ENCODE assay signal across 14 cellular contexts in genomic region chr1:228007054-228007800, GRCh38. TPM values are rescaled to one million over a fixed set of nuclear protein-coding genes. Genes with fewer than 3 reads are reported as not detected.
DNase-seq lines count a peak whose midpoint lies in the region; ATAC-seq lines count a peak whose summit lies in the region.
"Had no signal": no experiment of that assay in that cellular context is flagged by ENCODE, and none has a peak within 500 bp of the region (broad histone marks: within the 10 kb centered on the region; RNA-seq: fewer than 3 reads in every experiment).

No MANE protein-coding gene starts in this region.

- no peak overlapping the region for H3K4me3 Mint-ChIP-seq in activated T-cell treated with anti-CD3 and anti-CD28 coated beads, Interleukin-2, amount 50 U/mL, for 24 hours
- peak overlapping the region; percentile 10 for H3K4me3 Mint-ChIP-seq in activated T-helper 17 cell treated with anti-CD3 and anti-CD28 coated beads, Interleukin-2, amount 50 U/mL, for 72 hours
- H3K4me3 Mint-ChIP-seq in stimulated activated naive B cell treated with anti-CD40 and anti-IgM and Interleukin-4, amounts not matched to agents 10 μg/mL and 1 μg/mL and 100 μg/mL, for 72 hours = peak overlapping the region; percentile 43 to 59
- H3K4me3 Mint-ChIP-seq: activated naive CD4-positive, alpha-beta T cell treated with anti-CD3 and anti-CD28 coated beads, Interleukin-2, amount 10 ng/mL, durations not matched to agents 7 days and 5 days had no signal

- peaks cover 21% of the 10 kb centered on the region for H3K4me1 Mint-ChIP-seq in activated T-cell treated with anti-CD3 and anti-CD28 coated beads, Interleukin-2, amount 50 U/mL, for 24 hours (ENCODE audit: low read depth)
- H3K4me1 Mint-ChIP-seq in activated T-helper 17 cell treated with anti-CD3 and anti-CD28 coated beads, Interleukin-2, amount 50 U/mL, for 72 hours = no peaks in the 10 kb centered on the region
- peaks cover 43 to 57% of the 10 kb centered on the region in 2 donors for H3K4me1 Mint-ChIP-seq in stimulated activated naive B cell treated with anti-CD40 and anti-IgM and Interleukin-4, amounts not matched to agents 10 μg/mL and 1 μg/mL and 100 μg/mL, for 72 hours

- peak; percentile 31 for DNase-seq in activated T-cell treated with anti-CD3 and anti-CD28 coated beads, Interleukin-2, amount 50 U/mL, for 24 hours
- DNase-seq in activated T-cell treated with anti-CD3 and anti-CD28 coated beads, Interleukin-2, amount 50 U/mL, for 48 hours = no peak
- DNase-seq in left kidney (ENCODE audit: low read depth, low spot score) (peak; percentile 78), COLO829 (ENCODE audit: low spot score) (no peak), NCI-H345 treated with DMSO at 0.1 percent for 48 hours (lab: John Stamatoyannopoulos, UW; ENCODE audit: unreplicated experiment) (no peak)
- no peak for DNase-seq in stimulated activated naive B cell treated with anti-CD40 and anti-IgM and Interleukin-4, amounts not matched to agents 10 μg/mL and 1 μg/mL and 100 μg/mL, for 72 hours
- DNase-seq: activated naive CD4-positive, alpha-beta T cell treated with anti-CD3 and anti-CD28 coated beads, Interleukin-2, amount 10 ng/mL, durations not matched to agents 7 days and 5 days; kidney glomerular epithelial cell; NCI-H2171 treated with DMSO at 0.1 percent for 48 hours; stimulated activated naive CD8-positive, alpha-beta T cell treated with anti-CD3 and anti-CD28 coated beads, Interleukin-15, Interleukin-2, amounts not matched to agents 100 U/mL and 50 U/mL, for 24 hours; T-helper 2 cell had no signal

- no peak overlapping the region for H3K27ac Mint-ChIP-seq in activated T-cell treated with anti-CD3 and anti-CD28 coated beads, Interleukin-2, amount 50 U/mL, for 24 hours
- no peak overlapping the region for H3K27ac Mint-ChIP-seq in activated T-helper 17 cell treated with anti-CD3 and anti-CD28 coated beads, Interleukin-2, amount 50 U/mL, for 72 hours
- H3K27ac Mint-ChIP-seq in stimulated activated naive B cell treated with anti-CD40 and anti-IgM and Interleukin-4, amounts not matched to agents 10 μg/mL and 1 μg/mL and 100 μg/mL, for 72 hours = no peak overlapping the region
- H3K27ac Mint-ChIP-seq: activated naive CD4-positive, alpha-beta T cell treated with anti-CD3 and anti-CD28 coated beads, Interleukin-2, amount 10 ng/mL, durations not matched to agents 7 days and 5 days had no signal

- no peaks in the 10 kb centered on the region for H3K36me3 Mint-ChIP-seq in activated T-cell treated with anti-CD3 and anti-CD28 coated beads, Interleukin-2, amount 50 U/mL, for 24 hours (ENCODE audit: low read depth)
- no peaks in the 10 kb centered on the region for H3K36me3 Mint-ChIP-seq in activated T-helper 17 cell treated with anti-CD3 and anti-CD28 coated beads, Interleukin-2, amount 50 U/mL, for 72 hours (ENCODE audit: low read depth)
- H3K36me3 Mint-ChIP-seq in stimulated activated naive B cell treated with anti-CD40 and anti-IgM and Interleukin-4, amounts not matched to agents 10 μg/mL and 1 μg/mL and 100 μg/mL, for 72 hours = no peaks in the 10 kb centered on the region
- H3K36me3 Mint-ChIP-seq: activated naive CD4-positive, alpha-beta T cell treated with anti-CD3 and anti-CD28 coated beads, Interleukin-2, amount 10 ng/mL, durations not matched to agents 7 days and 5 days had no signal

- no peaks in the 10 kb centered on the region for H3K9me3 Mint-ChIP-seq in activated T-cell treated with anti-CD3 and anti-CD28 coated beads, Interleukin-2, amount 50 U/mL, for 24 hours
- H3K9me3 Mint-ChIP-seq in activated T-helper 17 cell treated with anti-CD3 and anti-CD28 coated beads, Interleukin-2, amount 50 U/mL, for 72 hours = no peaks in the 10 kb centered on the region
- H3K9me3 Mint-ChIP-seq in stimulated activated naive B cell treated with anti-CD40 and anti-IgM and Interleukin-4, amounts not matched to agents 10 μg/mL and 1 μg/mL and 100 μg/mL, for 72 hours = no peaks in the 10 kb centered on the region
- H3K9me3 Mint-ChIP-seq: activated naive CD4-positive, alpha-beta T cell treated with anti-CD3 and anti-CD28 coated beads, Interleukin-2, amount 10 ng/mL, durations not matched to agents 7 days and 5 days had no signal

- ATAC-seq in activated T-helper 17 cell treated with anti-CD3 and anti-CD28 coated beads, Interleukin-2, amount 50 U/mL, for 72 hours (replicated peaks) = no peak
- ATAC-seq in stimulated activated naive B cell treated with anti-CD40 and anti-IgM and Interleukin-4, amounts not matched to agents 10 μg/mL and 1 μg/mL and 100 μg/mL, for 72 hours (replicated peaks) = no peak
- ATAC-seq in HG03108 (IDR thresholded peaks at IDR 0.05; ENCODE audit: unreplicated experiment) = no peak
- ATAC-seq: stimulated activated naive CD8-positive, alpha-beta T cell treated with anti-CD3 and anti-CD28 coated beads, Interleukin-15, Interleukin-2, amounts not matched to agents 100 U/mL and 50 U/mL, for 24 hours had no signal

- H3K27me3 Mint-ChIP-seq in activated T-cell treated with anti-CD3 and anti-CD28 coated beads, Interleukin-2, amount 50 U/mL, for 24 hours = peaks cover 77% of the 10 kb centered on the region
- peaks cover 43% of the 10 kb centered on the region for H3K27me3 Mint-ChIP-seq in activated T-helper 17 cell treated with anti-CD3 and anti-CD28 coated beads, Interleukin-2, amount 50 U/mL, for 72 hours
- peaks cover 65 to 79% of the 10 kb centered on the region in 2 donors for H3K27me3 Mint-ChIP-seq in stimulated activated naive B cell treated with anti-CD40 and anti-IgM and Interleukin-4, amounts not matched to agents 10 μg/mL and 1 μg/mL and 100 μg/mL, for 72 hours

RNA-seq across cellular contexts. Expression of gene WNT3A, which starts 0.4 kb away (rescaled TPM):
- total RNA-seq in activated T-helper 17 cell treated with anti-CD3 and anti-CD28 coated beads, Interleukin-2, amount 50 U/mL, for 72 hours = not detected
- total RNA-seq: skeletal muscle tissue had no signal

RNA-seq across cellular contexts. Expression of gene WNT9A, which starts 59.5 kb away (rescaled TPM):
- under 1 TPM; 0.09 to 0.24 TPM for total RNA-seq in activated T-helper 17 cell treated with anti-CD3 and anti-CD28 coated beads, Interleukin-2, amount 50 U/mL, for 72 hours

Comparison
In these comparisons a context has a peak if more than half of its experiments do, and no peak if none do; other contexts are left out.
1. DNase-seq: peak in activated T-cell treated with anti-CD3 and anti-CD28 coated beads, Interleukin-2, amount 50 U/mL, for 24 hours (single experiment) and left kidney (single experiment); none in activated T-cell treated with anti-CD3 and anti-CD28 coated beads, Interleukin-2, amount 50 U/mL, for 48 hours (0 of 2), stimulated activated naive B cell treated with anti-CD40 and anti-IgM and Interleukin-4, amounts not matched to agents 10 μg/mL and 1 μg/mL and 100 μg/mL, for 72 hours (single experiment), COLO829 (single experiment) and NCI-H345 treated with DMSO at 0.1 percent for 48 hours (single experiment).